ENCODE assay signal across 11 cellular contexts in the genomic region with DNA sequence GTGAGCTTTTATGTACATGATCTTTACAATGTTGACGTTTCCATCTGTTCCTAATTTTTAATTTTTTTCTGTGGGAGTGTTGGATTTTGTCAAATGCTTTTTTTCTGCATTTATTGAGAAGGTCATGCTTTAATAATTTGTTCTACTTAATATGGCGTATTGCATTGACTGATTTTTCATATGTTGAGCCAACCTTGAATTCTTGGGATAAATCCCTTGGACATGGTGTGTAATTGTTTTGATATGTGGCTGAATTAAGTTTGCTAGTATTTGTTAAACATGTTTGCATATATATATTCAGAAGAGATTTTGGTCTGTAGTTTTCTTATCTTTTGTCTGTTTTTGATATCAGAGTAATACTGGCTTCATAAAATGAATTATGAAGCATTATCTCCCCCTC.
"Had no signal": no experiment of that assay in that cellular context is flagged by ENCODE, and none has a peak within 500 bp of the region (broad histone marks: within the 10 kb centered on the region; RNA-seq: fewer than 3 reads in every experiment).

No MANE protein-coding gene starts in this region.

- H3K9ac ChIP-seq: GM23248 had no signal

- H3K4me2 ChIP-seq: GM23338 had no signal

- H3K4me1 ChIP-seq: HAP-1 had no signal

- H2AFZ ChIP-seq: GM23248, GM23338 had no signal

- FAIRE-seq: H1, H54 had no signal

- H3K27ac ChIP-seq: GM23248 had no signal

- H3K9me3 ChIP-seq: HAP-1 had no signal

- ATAC-seq: GM23338, HCT116 had no signal

- H3K4me3 ChIP-seq: GM23248, GM23338, HAP-1 had no signal

- H3K36me3 ChIP-seq: HAP-1 had no signal

- DNase-seq: GM23248, GOT3, H7, H9, HCEC 1CT, HFFc6 had no signal
